39 cellular contexts compared by ENCODE assay signal in genomic region chr19:5765220-5765619, GRCh38. TPM values are rescaled to one million over a fixed set of nuclear protein-coding genes. Genes with fewer than 3 reads are reported as not detected.
"Had no signal": no experiment of that assay in that cellular context is flagged by ENCODE, and none has a peak within 500 bp of the region (broad histone marks: within the 10 kb centered on the region; RNA-seq: fewer than 3 reads in every experiment).

No MANE protein-coding gene starts in this region.

- H3K4me1 ChIP-seq: adrenal gland, body of pancreas, breast epithelium had no signal

- H3K36me3 Mint-ChIP-seq: activated CD4-positive, alpha-beta memory T cell treated with anti-CD3 and anti-CD28 coated beads for 36 hours; activated naive CD4-positive, alpha-beta T cell treated with anti-CD3 and anti-CD28 coated beads, Interleukin-2, amount 50 U/mL, for 72 hours; activated naive CD8-positive, alpha-beta T cell treated with anti-CD3 and anti-CD28 coated beads for 36 hours had no signal

- H3K9me3 ChIP-seq: adrenal gland, body of pancreas, breast epithelium had no signal

- FAIRE-seq: astrocyte, TTC549 had no signal

- H3K9me3 Mint-ChIP-seq: activated B cell treated with CpG ODN at 0.5 μM for 24 hours; activated CD4-positive, alpha-beta memory T cell treated with anti-CD3 and anti-CD28 coated beads for 36 hours; activated CD8-positive, alpha-beta T cell treated with anti-CD3 and anti-CD28 coated beads for 36 hours; activated naive CD4-positive, alpha-beta T cell treated with anti-CD3 and anti-CD28 coated beads for 36 hours; activated naive CD4-positive, alpha-beta T cell treated with anti-CD3 and anti-CD28 coated beads, Interleukin-2, amount 50 U/mL, for 72 hours; activated naive CD8-positive, alpha-beta T cell treated with anti-CD3 and anti-CD28 coated beads for 36 hours; activated T-cell treated with anti-CD3 and anti-CD28 coated beads, Interleukin-2, amount 50 U/mL, for 4 hours; activated T-helper 1 cell treated with anti-CD3 and anti-CD28 coated beads, Interleukin-12 subunit alpha, Interleukin-12 subunit beta, Interleukin-2, Interleukin-4 antibody, amounts not matched to agents 30 ng/mL and 10 ng/mL and 1 ng/mL, durations not matched to agents 14 hours and 24 hours and 36 hours; T-helper 1 cell treated with Interleukin-12 subunit alpha and Interleukin-12 subunit beta and Interleukin-4 antibody, amounts not matched to agents 30 μg/mL and 1 μg/mL, for 36 hours; T-helper 2 cell treated with Interferon-gamma antibody and Interleukin-4, amounts not matched to agents 5 μg/mL and 100 μg/mL, for 36 hours had no signal

- H3K36me3 ChIP-seq: adrenal gland, brain microvascular endothelial cell, breast epithelium had no signal

- H3K4me1 Mint-ChIP-seq: activated B cell treated with CpG ODN at 0.5 μM for 24 hours; activated CD4-positive, alpha-beta T cell treated with anti-CD3 and anti-CD28 coated beads, Interleukin-2, amount 10 ng/mL, durations not matched to agents 24 days and 14 days; activated naive CD8-positive, alpha-beta T cell treated with anti-CD3 and anti-CD28 coated beads for 36 hours; activated T-helper 17 cell treated with anti-CD3 and anti-CD28 coated beads, Interleukin-2, amount 50 U/mL, for 72 hours had no signal

- H3K27me3 ChIP-seq: adrenal gland, body of pancreas, brain microvascular endothelial cell, breast epithelium had no signal

- ATAC-seq: activated CD8-positive, alpha-beta T cell treated with anti-CD3 and anti-CD28 coated beads for 36 hours; activated naive CD4-positive, alpha-beta T cell treated with anti-CD3 and anti-CD28 coated beads, Interleukin-2, amount 50 U/mL, for 72 hours; activated T-cell treated with anti-CD3 and anti-CD28 coated beads, Interleukin-2, amount 50 U/mL, for 4 hours; activated T-cell treated with anti-CD3 and anti-CD28 coated beads, Interleukin-2, amount 50 U/mL, for 72 hours; activated T-helper 17 cell treated with anti-CD3 and anti-CD28 coated beads, Interleukin-2, amount 50 U/mL, for 72 hours; body of pancreas had no signal

- H3K27me3 Mint-ChIP-seq: activated B cell treated with CpG ODN at 0.5 μM for 24 hours; activated CD4-positive, alpha-beta memory T cell treated with anti-CD3 and anti-CD28 coated beads for 36 hours; activated CD4-positive, alpha-beta T cell treated with anti-CD3 and anti-CD28 coated beads, Interleukin-2, amount 10 ng/mL, durations not matched to agents 24 days and 14 days; activated naive CD8-positive, alpha-beta T cell treated with anti-CD3 and anti-CD28 coated beads for 36 hours had no signal

- H3K27ac Mint-ChIP-seq: activated B cell treated with CpG ODN at 0.5 μM for 24 hours; activated CD4-positive, alpha-beta memory T cell treated with anti-CD3 and anti-CD28 coated beads for 36 hours; activated CD4-positive, alpha-beta T cell treated with anti-CD3 and anti-CD28 coated beads, Interleukin-2, amount 10 ng/mL, durations not matched to agents 24 days and 14 days; activated CD8-positive, alpha-beta T cell treated with anti-CD3 and anti-CD28 coated beads for 36 hours; activated naive CD4-positive, alpha-beta T cell treated with anti-CD3 and anti-CD28 coated beads for 36 hours; activated naive CD4-positive, alpha-beta T cell treated with anti-CD3 and anti-CD28 coated beads, Interleukin-2, amount 50 U/mL, for 72 hours; activated naive CD8-positive, alpha-beta T cell treated with anti-CD3 and anti-CD28 coated beads for 36 hours; activated T-cell treated with anti-CD3 and anti-CD28 coated beads, Interleukin-2, amount 50 U/mL, for 72 hours; activated T-helper 1 cell treated with anti-CD3 and anti-CD28 coated beads, Interleukin-12 subunit alpha, Interleukin-12 subunit beta, Interleukin-2, Interleukin-4 antibody, amounts not matched to agents 30 ng/mL and 10 ng/mL and 1 ng/mL, durations not matched to agents 14 hours and 24 hours and 36 hours; activated T-helper 17 cell treated with anti-CD3 and anti-CD28 coated beads, Interleukin-2, amount 50 U/mL, for 72 hours; T-helper 1 cell treated with Interleukin-12 subunit alpha and Interleukin-12 subunit beta and Interleukin-4 antibody, amounts not matched to agents 30 μg/mL and 1 μg/mL, for 36 hours; T-helper 2 cell treated with Interferon-gamma antibody and Interleukin-4, amounts not matched to agents 5 μg/mL and 100 μg/mL, for 36 hours had no signal

- DNase-seq: activated B cell treated with CpG ODN at 0.5 μM for 24 hours; activated CD4-positive, alpha-beta memory T cell treated with anti-CD3 and anti-CD28 coated beads for 36 hours; activated CD4-positive, alpha-beta T cell treated with anti-CD3 and anti-CD28 coated beads for 4 hours; activated CD4-positive, alpha-beta T cell treated with anti-CD3 and anti-CD28 coated beads, Interleukin-2, amount 10 ng/mL, durations not matched to agents 24 days and 14 days; activated CD4-positive, alpha-beta T cell treated with anti-CD3 and anti-CD28 coated beads, Interleukin-2, amount 50 U/mL, for 1 hour; activated CD4-positive, alpha-beta T cell treated with anti-CD3 and anti-CD28 coated beads, Interleukin-2, amount 50 U/mL, for 4 hours; activated CD4-positive, CD25-positive, alpha-beta regulatory T cell treated with anti-CD3 and anti-CD28 coated beads, Interleukin-2, amount 50 U/mL, for 72 hours; activated CD8-positive, alpha-beta memory T cell treated with anti-CD3 and anti-CD28 coated beads, Interleukin-2, amount 50 U/mL, for 4 hours; activated CD8-positive, alpha-beta T cell treated with anti-CD3 and anti-CD28 coated beads for 36 hours; activated effector memory CD4-positive, alpha-beta T cell treated with anti-CD3 and anti-CD28 coated beads, Interleukin-2, amount 50 U/mL, for 16 hours; activated gamma-delta T cell treated with Interleukin-2 at 50 U/mL for 16 hours; activated naive CD4-positive, alpha-beta T cell; activated naive CD4-positive, alpha-beta T cell treated with anti-CD3 and anti-CD28 coated beads for 36 hours; activated naive CD4-positive, alpha-beta T cell treated with anti-CD3 and anti-CD28 coated beads, Interleukin-2, amount 50 U/mL, for 16 hours; activated naive CD8-positive, alpha-beta T cell treated with anti-CD3 and anti-CD28 coated beads for 36 hours; activated T-cell treated with anti-CD3 and anti-CD28 coated beads for 4 hours; activated T-cell treated with anti-CD3 and anti-CD28 coated beads, Interleukin-2, amount 50 U/mL, for 1 hour; activated T-cell treated with anti-CD3 and anti-CD28 coated beads, Interleukin-2, amount 50 U/mL, for 4 hours; activated T-cell treated with anti-CD3 and anti-CD28 coated beads, Interleukin-2, amount 50 U/mL, for 72 hours; adrenal gland; amniotic stem cell; aorta; body of pancreas; brain microvascular endothelial cell; central memory CD4-positive, alpha-beta T cell; T-helper 2 cell; T-helper 9 cell had no signal

- H3K4me3 Mint-ChIP-seq: activated B cell treated with CpG ODN at 0.5 μM for 24 hours; activated CD4-positive, alpha-beta memory T cell treated with anti-CD3 and anti-CD28 coated beads for 36 hours; activated CD4-positive, alpha-beta T cell treated with anti-CD3 and anti-CD28 coated beads, Interleukin-2, amount 10 ng/mL, durations not matched to agents 24 days and 14 days; activated CD8-positive, alpha-beta T cell treated with anti-CD3 and anti-CD28 coated beads for 36 hours; activated naive CD4-positive, alpha-beta T cell treated with anti-CD3 and anti-CD28 coated beads for 36 hours; activated naive CD8-positive, alpha-beta T cell treated with anti-CD3 and anti-CD28 coated beads for 36 hours; activated T-cell treated with anti-CD3 and anti-CD28 coated beads, Interleukin-2, amount 50 U/mL, for 4 hours; activated T-cell treated with anti-CD3 and anti-CD28 coated beads, Interleukin-2, amount 50 U/mL, for 72 hours; activated T-helper 1 cell treated with anti-CD3 and anti-CD28 coated beads, Interleukin-12 subunit alpha, Interleukin-12 subunit beta, Interleukin-2, Interleukin-4 antibody, amounts not matched to agents 30 ng/mL and 10 ng/mL and 1 ng/mL, durations not matched to agents 14 hours and 24 hours and 36 hours; activated T-helper 17 cell treated with anti-CD3 and anti-CD28 coated beads, Interleukin-2, amount 50 U/mL, for 72 hours; T-helper 1 cell treated with Interleukin-12 subunit alpha and Interleukin-12 subunit beta and Interleukin-4 antibody, amounts not matched to agents 30 μg/mL and 1 μg/mL, for 36 hours; T-helper 2 cell treated with Interferon-gamma antibody and Interleukin-4, amounts not matched to agents 5 μg/mL and 100 μg/mL, for 36 hours had no signal

- H3K27ac ChIP-seq: adrenal gland, body of pancreas, brain microvascular endothelial cell, breast epithelium, VCaP had no signal

- H3K4me3 ChIP-seq: adrenal gland, body of pancreas, breast epithelium had no signal

RNA-seq across cellular contexts. Expression of gene NRTN, which starts 39.6 kb away (rescaled TPM):
- total RNA-seq: aorta, cerebellum had no signal

RNA-seq across cellular contexts. Expression of gene CATSPERD, which starts 44.8 kb away (rescaled TPM):
- total RNA-seq: activated B cell treated with CpG ODN at 0.5 μM for 24 hours; activated CD4-positive, alpha-beta memory T cell treated with anti-CD3 and anti-CD28 coated beads for 36 hours; activated CD4-positive, alpha-beta T cell treated with anti-CD3 and anti-CD28 coated beads, Interleukin-2, amount 10 ng/mL, durations not matched to agents 24 days and 14 days; activated CD8-positive, alpha-beta memory T cell treated with anti-CD3 and anti-CD28 coated beads for 36 hours; activated CD8-positive, alpha-beta T cell treated with anti-CD3 and anti-CD28 coated beads for 36 hours; activated naive CD4-positive, alpha-beta T cell treated with anti-CD3 and anti-CD28 coated beads for 36 hours; activated naive CD4-positive, alpha-beta T cell treated with anti-CD3 and anti-CD28 coated beads, Interleukin-2, amount 50 U/mL, for 72 hours; activated naive CD8-positive, alpha-beta T cell treated with anti-CD3 and anti-CD28 coated beads for 36 hours; activated T-cell treated with anti-CD3 and anti-CD28 coated beads, Interleukin-2, amount 50 U/mL, for 4 hours; activated T-cell treated with anti-CD3 and anti-CD28 coated beads, Interleukin-2, amount 50 U/mL, for 72 hours; activated T-helper 1 cell treated with anti-CD3 and anti-CD28 coated beads, Interleukin-12 subunit alpha, Interleukin-12 subunit beta, Interleukin-2, Interleukin-4 antibody, amounts not matched to agents 30 ng/mL and 10 ng/mL and 1 ng/mL, durations not matched to agents 14 hours and 24 hours and 36 hours; activated T-helper 17 cell treated with anti-CD3 and anti-CD28 coated beads, Interleukin-2, amount 50 U/mL, for 72 hours; adrenal gland; aorta; astrocyte; body of pancreas; breast epithelium; cardiac septum had no signal
- polyA plus RNA-seq: adrenal gland, aorta had no signal
